ENCODE assay signal across 17 cellular contexts in genomic region chr2:35462226-35462983, GRCh38.
A peak's percentile ranks its signal among the peaks of the same experiment; 100 is the strongest.
DNase-seq lines count a peak whose midpoint lies in the region; ATAC-seq and TF ChIP-seq lines count a peak whose summit lies in the region.
"Had no signal": no experiment of that assay in that cellular context is flagged by ENCODE, and none has a peak within 500 bp of the region (broad histone marks: within the 10 kb centered on the region; RNA-seq: fewer than 3 reads in every experiment).

No MANE protein-coding gene starts in this region.

- CTCF ChIA-PET in WTC11 (lab: Charles Lee), result no interaction called here

- H3K27ac Mint-ChIP-seq in WTC11, result no peak overlapping the region
- H3K27ac Mint-ChIP-seq: activated naive CD8-positive, alpha-beta T cell treated with anti-CD3 and anti-CD28 coated beads, Interleukin-2, amount 10 ng/mL, durations not matched to agents 7 days and 5 days; activated T-helper 1 cell treated with anti-CD3 and anti-CD28 coated beads, Interleukin-12 subunit alpha, Interleukin-12 subunit beta, Interleukin-2, Interleukin-4 antibody, amounts not matched to agents 30 ng/mL and 10 ng/mL and 1 ng/mL, durations not matched to agents 14 hours and 24 hours and 36 hours; IgD-negative memory B cell; stimulated activated naive CD8-positive, alpha-beta T cell treated with anti-CD3 and anti-CD28 coated beads, Interleukin-15, Interleukin-2, amounts not matched to agents 100 ng/mL and 50 ng/mL, for 24 hours had no signal

- no peak overlapping the region for H3K4me3 Mint-ChIP-seq in WTC11
- H3K4me3 Mint-ChIP-seq: activated naive CD8-positive, alpha-beta T cell treated with anti-CD3 and anti-CD28 coated beads, Interleukin-2, amount 10 ng/mL, durations not matched to agents 7 days and 5 days; activated T-helper 1 cell treated with anti-CD3 and anti-CD28 coated beads, Interleukin-12 subunit alpha, Interleukin-12 subunit beta, Interleukin-2, Interleukin-4 antibody, amounts not matched to agents 30 ng/mL and 10 ng/mL and 1 ng/mL, durations not matched to agents 14 hours and 24 hours and 36 hours; IgD-negative memory B cell; stimulated activated naive CD8-positive, alpha-beta T cell treated with anti-CD3 and anti-CD28 coated beads, Interleukin-15, Interleukin-2, amounts not matched to agents 100 ng/mL and 50 ng/mL, for 24 hours had no signal

- ATAC-seq in WTC11 (no peak), GM18511 (IDR thresholded peaks at IDR 0.05; ENCODE audit: unreplicated experiment) (no peak), GM19397 (IDR thresholded peaks at IDR 0.05; ENCODE audit: unreplicated experiment) (no peak)
- ATAC-seq: sciatic nerve had no signal

- H3K9me3 Mint-ChIP-seq in WTC11, result no peaks in the 10 kb centered on the region
- H3K9me3 Mint-ChIP-seq: activated naive CD8-positive, alpha-beta T cell treated with anti-CD3 and anti-CD28 coated beads, Interleukin-2, amount 10 ng/mL, durations not matched to agents 7 days and 5 days; activated T-helper 1 cell treated with anti-CD3 and anti-CD28 coated beads, Interleukin-12 subunit alpha, Interleukin-12 subunit beta, Interleukin-2, Interleukin-4 antibody, amounts not matched to agents 30 ng/mL and 10 ng/mL and 1 ng/mL, durations not matched to agents 14 hours and 24 hours and 36 hours; stimulated activated naive CD8-positive, alpha-beta T cell treated with anti-CD3 and anti-CD28 coated beads, Interleukin-15, Interleukin-2, amounts not matched to agents 100 ng/mL and 50 ng/mL, for 24 hours had no signal

- no peaks in the 10 kb centered on the region for H3K4me1 Mint-ChIP-seq in WTC11
- H3K4me1 Mint-ChIP-seq: activated naive CD8-positive, alpha-beta T cell treated with anti-CD3 and anti-CD28 coated beads, Interleukin-2, amount 10 ng/mL, durations not matched to agents 7 days and 5 days; IgD-negative memory B cell had no signal

- H3K36me3 Mint-ChIP-seq in WTC11, result no peaks in the 10 kb centered on the region
- H3K36me3 Mint-ChIP-seq: activated naive CD8-positive, alpha-beta T cell treated with anti-CD3 and anti-CD28 coated beads, Interleukin-2, amount 10 ng/mL, durations not matched to agents 7 days and 5 days; IgD-negative memory B cell had no signal

- DNase-seq in HCEC 1CT, result peak; percentile 86
- peak; percentile 57 to 80 for DNase-seq in SW 1271 (lab: John Stamatoyannopoulos, UW)
- DNase-seq in glomerular visceral epithelial cell (ENCODE audit: extremely low spot score), result peak; percentile 83
- DNase-seq in WTC11 (ENCODE audit: low spot score), result no peak
- DNase-seq in DMS153 treated with DMSO at 0.1 percent for 48 hours (lab: John Stamatoyannopoulos, UW; ENCODE audit: unreplicated experiment), result no peak
- DNase-seq: activated naive CD8-positive, alpha-beta T cell treated with anti-CD3 and anti-CD28 coated beads, Interleukin-2, amount 10 ng/mL, durations not matched to agents 7 days and 5 days; GF-D8; glutamatergic neuron; H7; NCI-H1694 treated with DMSO at 0.1 percent for 48 hours; NCI-H2227 treated with DMSO at 0.1 percent for 48 hours had no signal

- POLR2A ChIA-PET in WTC11 (lab: Charles Lee), result no interaction called here

- H3K27me3 Mint-ChIP-seq in WTC11 (ENCODE audit: low read depth), result no peaks in the 10 kb centered on the region
- H3K27me3 Mint-ChIP-seq: activated naive CD8-positive, alpha-beta T cell treated with anti-CD3 and anti-CD28 coated beads, Interleukin-2, amount 10 ng/mL, durations not matched to agents 7 days and 5 days; IgD-negative memory B cell; stimulated activated naive CD8-positive, alpha-beta T cell treated with anti-CD3 and anti-CD28 coated beads, Interleukin-15, Interleukin-2, amounts not matched to agents 100 ng/mL and 50 ng/mL, for 24 hours had no signal

- TF ChIP-seq CTCF in WTC11 (IDR thresholded peaks at IDR 0.05), result no peak

TF ChIP-seq in WTC11, 78 proteins besides CTCF, POLR2A, EP300 and RAD21:
- TF ChIP-seq SMAD3 (CRISPR knock-in tag; IDR thresholded peaks at IDR 0.05; ENCODE audit: borderline replicate concordance), result no peak
- TF ChIP-seq CBFB (CRISPR knock-in tag; IDR thresholded peaks at IDR 0.05; ENCODE audit: low read depth), result no peak
- TF ChIP-seq ZNF281 (CRISPR knock-in tag; IDR thresholded peaks at IDR 0.05), result no peak

Comparison
In these comparisons a context has a peak if more than half of its experiments do, and no peak if none do; other contexts are left out.
1. DNase-seq: peak in HCEC 1CT (single experiment), SW 1271 (2 of 2) and glomerular visceral epithelial cell (single experiment); none in WTC11 (single experiment) and DMS153 treated with DMSO at 0.1 percent for 48 hours (single experiment).